In genomic region chr9:116298992-116299391, GRCh38 we compare ENCODE assay signal across 1 cellular context.
TF ChIP-seq lines count a peak whose summit lies in the region.

No MANE protein-coding gene starts in this region.

TF ChIP-seq in HepG2, 621 proteins besides CTCF, POLR2A, EP300 and RAD21 (continued from another document):
- TF ChIP-seq CSRNP1 (CRISPR knock-in tag; IDR thresholded peaks at IDR 0.05), result no peak
